22 cellular contexts compared by ENCODE assay signal in the genomic region with DNA sequence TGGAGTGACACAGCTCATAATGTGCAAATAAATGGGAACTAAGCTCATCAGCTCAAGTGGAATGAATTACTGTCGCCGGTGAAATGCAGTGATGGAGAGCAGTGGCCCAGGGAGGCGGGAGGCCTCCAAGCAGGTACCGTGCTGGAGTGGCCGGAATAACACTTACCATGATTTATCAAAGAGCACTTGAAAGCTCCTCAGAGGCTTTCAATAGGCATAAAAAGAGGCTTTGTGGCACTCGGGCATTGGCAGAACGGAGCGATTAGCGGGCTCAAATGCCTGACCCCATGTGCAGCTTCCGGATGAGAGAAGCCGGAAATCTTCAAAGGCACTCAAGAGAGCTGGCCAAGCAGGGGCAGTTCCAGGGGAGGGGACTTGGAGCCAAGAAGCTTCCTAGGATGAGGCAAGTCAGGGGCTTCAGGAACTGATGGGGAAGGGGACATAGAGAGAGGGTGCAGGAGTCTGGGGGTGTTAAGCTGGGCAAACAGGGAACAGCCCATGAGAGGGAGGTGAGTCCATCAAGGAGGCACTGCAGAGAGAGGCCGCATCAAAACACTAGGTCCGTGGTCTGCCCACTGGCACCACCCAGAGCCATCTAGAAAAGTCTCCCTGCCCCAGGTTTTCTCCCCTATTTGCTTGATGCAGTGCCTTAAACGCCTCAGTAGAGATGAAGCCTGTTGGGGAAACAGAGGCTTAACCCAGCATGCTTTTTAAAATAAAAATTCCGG.
DNase-seq lines count a peak whose midpoint lies in the region; ATAC-seq lines count a peak whose summit lies in the region.
"Had no signal": no experiment of that assay in that cellular context is flagged by ENCODE, and none has a peak within 500 bp of the region (broad histone marks: within the 10 kb centered on the region; RNA-seq: fewer than 3 reads in every experiment).

No MANE protein-coding gene starts in this region.

- H3K4me1 Mint-ChIP-seq in activated CD4-positive, alpha-beta T cell treated with anti-CD3 and anti-CD28 coated beads, Interleukin-2, amount 10 ng/mL, durations not matched to agents 24 days and 14 days = no peaks in the 10 kb centered on the region
- H3K4me1 Mint-ChIP-seq: stimulated activated effector memory CD8-positive, alpha-beta T cell treated with anti-CD3 and anti-CD28 coated beads, Interleukin-12 subunit alpha, Interleukin-12 subunit beta, amount 100 ng/mL, for 72 hours had no signal

- ATAC-seq in HG02938 (IDR thresholded peaks at IDR 0.05; ENCODE audit: unreplicated experiment) = no peak
- ATAC-seq: stimulated activated effector memory CD8-positive, alpha-beta T cell treated with anti-CD3 and anti-CD28 coated beads, Interleukin-12 subunit alpha, Interleukin-12 subunit beta, amount 100 ng/mL, for 72 hours had no signal

- intact Hi-C loops in activated CD4-positive, alpha-beta T cell treated with anti-CD3 and anti-CD28 coated beads, Interleukin-2, amount 10 ng/mL, durations not matched to agents 24 days and 14 days (cut with micrococcal nuclease) = no loop called here

- H3K27me3 Mint-ChIP-seq in activated CD4-positive, alpha-beta T cell treated with anti-CD3 and anti-CD28 coated beads, Interleukin-2, amount 10 ng/mL, durations not matched to agents 24 days and 14 days = no peaks in the 10 kb centered on the region

- no peaks in the 10 kb centered on the region for H3K9me3 Mint-ChIP-seq in activated CD4-positive, alpha-beta T cell treated with anti-CD3 and anti-CD28 coated beads, Interleukin-2, amount 10 ng/mL, durations not matched to agents 24 days and 14 days
- H3K9me3 Mint-ChIP-seq: stimulated activated effector memory CD8-positive, alpha-beta T cell treated with anti-CD3 and anti-CD28 coated beads, Interleukin-12 subunit alpha, Interleukin-12 subunit beta, amount 100 ng/mL, for 72 hours; T-helper 1 cell treated with Interleukin-12 subunit alpha and Interleukin-12 subunit beta and Interleukin-4 antibody, amounts not matched to agents 30 μg/mL and 1 μg/mL, for 36 hours had no signal

- no peak overlapping the region for H3K4me3 Mint-ChIP-seq in activated CD4-positive, alpha-beta T cell treated with anti-CD3 and anti-CD28 coated beads, Interleukin-2, amount 10 ng/mL, durations not matched to agents 24 days and 14 days
- H3K4me3 Mint-ChIP-seq: stimulated activated effector memory CD8-positive, alpha-beta T cell treated with anti-CD3 and anti-CD28 coated beads, Interleukin-12 subunit alpha, Interleukin-12 subunit beta, amount 100 ng/mL, for 72 hours; T-helper 1 cell treated with Interleukin-12 subunit alpha and Interleukin-12 subunit beta and Interleukin-4 antibody, amounts not matched to agents 30 μg/mL and 1 μg/mL, for 36 hours had no signal

- no peak overlapping the region for H3K27ac Mint-ChIP-seq in activated CD4-positive, alpha-beta T cell treated with anti-CD3 and anti-CD28 coated beads, Interleukin-2, amount 10 ng/mL, durations not matched to agents 24 days and 14 days
- H3K27ac Mint-ChIP-seq: stimulated activated effector memory CD8-positive, alpha-beta T cell treated with anti-CD3 and anti-CD28 coated beads, Interleukin-12 subunit alpha, Interleukin-12 subunit beta, amount 100 ng/mL, for 72 hours; T-helper 1 cell treated with Interleukin-12 subunit alpha and Interleukin-12 subunit beta and Interleukin-4 antibody, amounts not matched to agents 30 μg/mL and 1 μg/mL, for 36 hours had no signal

- no peaks in the 10 kb centered on the region for H3K36me3 Mint-ChIP-seq in activated CD4-positive, alpha-beta T cell treated with anti-CD3 and anti-CD28 coated beads, Interleukin-2, amount 10 ng/mL, durations not matched to agents 24 days and 14 days (ENCODE audit: low read depth)
- H3K36me3 Mint-ChIP-seq: brain; stimulated activated effector memory CD8-positive, alpha-beta T cell treated with anti-CD3 and anti-CD28 coated beads, Interleukin-12 subunit alpha, Interleukin-12 subunit beta, amount 100 ng/mL, for 72 hours had no signal

- DNase-seq in DMS153 treated with DMSO at 0.1 percent for 48 hours (lab: John Stamatoyannopoulos, UW; ENCODE audit: unreplicated experiment) = peak; percentile 67
- DNase-seq in NCI-H1417 treated with DMSO at 0.1 percent for 48 hours (lab: John Stamatoyannopoulos, UW) = peak; percentile 81
- DNase-seq in NCI-H510A treated with DMSO at 0.1 percent for 48 hours (lab: John Stamatoyannopoulos, UW) = peak; percentile 80
- DNase-seq in medulla oblongata (ENCODE audit: extremely low spot score) = peak; percentile 2
- DNase-seq in EL = no peak
- DNase-seq in activated CD4-positive, alpha-beta T cell treated with anti-CD3 and anti-CD28 coated beads, Interleukin-2, amount 10 ng/mL, durations not matched to agents 24 days and 14 days = no peak
- no peak for DNase-seq in NCI-H2081 (lab: John Stamatoyannopoulos, UW)
- DNase-seq: activated naive CD4-positive, alpha-beta T cell; activated T-cell treated with anti-CD3 and anti-CD28 coated beads, Interleukin-2, amount 50 U/mL, for 48 hours; KBM-7; kidney; mammary epithelial cell; MG63; NCI-H2171 treated with DMSO at 0.1 percent for 48 hours; Peyer's patch; SJCRH30; spleen; stimulated activated CD4-positive, alpha-beta T cell treated with anti-CD3 and anti-CD28 coated beads, Interleukin-2, amount 100 ng/mL, for 48 hours had no signal

Comparison
In these comparisons a context has a peak if more than half of its experiments do, and no peak if none do; other contexts are left out.
1. DNase-seq: peak in DMS153 treated with DMSO at 0.1 percent for 48 hours (single experiment), NCI-H1417 treated with DMSO at 0.1 percent for 48 hours (single experiment), NCI-H510A treated with DMSO at 0.1 percent for 48 hours (single experiment) and medulla oblongata (single experiment); none in EL (single experiment), activated CD4-positive, alpha-beta T cell treated with anti-CD3 and anti-CD28 coated beads, Interleukin-2, amount 10 ng/mL, durations not matched to agents 24 days and 14 days (single experiment) and NCI-H2081 (0 of 2).